9 cellular contexts compared by ENCODE assay signal in the genomic region with DNA sequence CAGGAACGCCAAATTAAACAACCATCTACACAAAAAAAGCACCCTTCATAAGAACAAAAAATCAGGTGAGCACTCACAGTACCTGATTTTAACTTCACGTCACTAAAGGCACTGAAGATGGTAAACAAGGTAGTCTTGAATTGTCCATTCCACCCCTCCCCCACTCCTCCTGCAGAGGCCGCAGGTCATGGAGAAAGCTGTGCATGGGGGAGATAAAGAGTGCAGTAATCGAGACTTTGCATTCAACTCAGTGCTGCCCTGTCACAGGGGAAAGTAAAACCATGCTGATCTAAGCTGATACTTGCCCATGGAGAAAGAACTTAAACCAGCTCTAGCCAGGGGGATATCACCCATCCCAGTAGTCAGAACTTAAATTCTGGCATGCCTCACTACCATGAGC.
"Had no signal": no experiment of that assay in that cellular context is flagged by ENCODE, and none has a peak within 500 bp of the region (broad histone marks: within the 10 kb centered on the region; RNA-seq: fewer than 3 reads in every experiment).

No MANE protein-coding gene starts in this region.

- DNase-seq: GOT3, H9, HCEC 1CT, IMR-90, Karpas-422, KBM-7 had no signal

- FAIRE-seq: H54, HTR-8/SVneo had no signal

- H3K27ac ChIP-seq: KMS-11 had no signal

- H3K4me2 ChIP-seq: KMS-11 had no signal

- H3K9ac ChIP-seq: KMS-11 had no signal
